In the genomic region with DNA sequence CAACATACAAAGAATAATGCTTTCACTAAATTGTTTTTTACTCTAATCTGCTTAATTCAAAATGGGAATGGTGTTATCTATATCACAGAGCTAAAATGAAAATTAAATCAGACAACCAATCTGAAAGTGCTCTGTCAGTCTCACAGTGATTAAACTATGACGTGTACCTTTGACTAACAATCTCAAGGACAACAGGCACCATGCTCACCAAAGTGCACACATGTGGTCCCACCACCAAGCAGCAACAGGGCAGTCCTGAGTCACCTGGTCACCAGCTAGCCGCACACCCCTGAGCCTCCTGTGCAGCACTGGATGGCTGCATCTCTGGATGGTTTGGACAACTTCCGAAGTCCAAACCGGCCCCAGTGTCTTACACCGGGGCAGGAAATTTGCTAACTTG, we compare ENCODE assay signal across 13 cellular contexts. TPM values are rescaled to one million over a fixed set of nuclear protein-coding genes. Genes with fewer than 3 reads are reported as not detected.
DNase-seq lines count a peak whose midpoint lies in the region; ATAC-seq and TF ChIP-seq lines count a peak whose summit lies in the region.
"Had no signal": no experiment of that assay in that cellular context is flagged by ENCODE, and none has a peak within 500 bp of the region (broad histone marks: within the 10 kb centered on the region; RNA-seq: fewer than 3 reads in every experiment).

No MANE protein-coding gene starts in this region.

- TF ChIP-seq CTCF in uterus (IDR thresholded peaks at IDR 0.05) = no peak

- TF ChIP-seq POLR2A in uterus (IDR thresholded peaks at IDR 0.05) = no peak
- TF ChIP-seq POLR2A in erythroblast (IDR thresholded peaks at IDR 0.05; ENCODE audit: low read length) = no peak

- no peaks in the 10 kb centered on the region for H3K9me3 Mint-ChIP-seq in activated naive CD8-positive, alpha-beta T cell (ENCODE audit: low read depth)
- H3K9me3 Mint-ChIP-seq: T-helper 1 cell treated with Interleukin-12 subunit alpha and Interleukin-12 subunit beta and Interleukin-4 antibody, amounts not matched to agents 30 μg/mL and 1 μg/mL, for 36 hours had no signal

- no peaks in the 10 kb centered on the region for H3K27me3 ChIP-seq in uterus
- H3K27me3 ChIP-seq: thyroid gland had no signal

- intact Hi-C loops in Right ventricle myocardium superior (cut with DNase I) (no loop called here), Right ventricle myocardium inferior (cut with DNase I) (no loop called here), head of caudate nucleus (cut with DNase I) (no loop called here), uterus (cut with DNase I; ENCODE audit: low total_unique reads) (no loop called here)

- H3K36me3 ChIP-seq in uterus = no peaks in the 10 kb centered on the region
- H3K36me3 ChIP-seq: thyroid gland had no signal

- no peak overlapping the region for H3K4me3 ChIP-seq in uterus
- H3K4me3 ChIP-seq: thyroid gland had no signal

- H3K27ac Mint-ChIP-seq in activated naive CD8-positive, alpha-beta T cell = peak overlapping the region; percentile 90
- H3K27ac Mint-ChIP-seq: T-helper 1 cell treated with Interleukin-12 subunit alpha and Interleukin-12 subunit beta and Interleukin-4 antibody, amounts not matched to agents 30 μg/mL and 1 μg/mL, for 36 hours had no signal

- H3K27me3 Mint-ChIP-seq in activated naive CD8-positive, alpha-beta T cell = no peaks in the 10 kb centered on the region

- no peak overlapping the region for H3K4me3 Mint-ChIP-seq in activated naive CD8-positive, alpha-beta T cell
- H3K4me3 Mint-ChIP-seq: T-helper 1 cell treated with Interleukin-12 subunit alpha and Interleukin-12 subunit beta and Interleukin-4 antibody, amounts not matched to agents 30 μg/mL and 1 μg/mL, for 36 hours had no signal

- H3K27ac ChIP-seq in temporal lobe (ENCODE audit: low read depth, low read length) (peak overlapping the region; percentile 51), uterus (no peak overlapping the region)
- H3K27ac ChIP-seq: thyroid gland had no signal

- H3K4me1 ChIP-seq in uterus = no peaks in the 10 kb centered on the region

- peaks cover 39% of the 10 kb centered on the region for H3K4me1 Mint-ChIP-seq in activated naive CD8-positive, alpha-beta T cell (ENCODE audit: low read depth)

- H3K9me3 ChIP-seq in uterus = no peaks in the 10 kb centered on the region
- H3K9me3 ChIP-seq: thyroid gland had no signal

- DNase-seq in Right ventricle myocardium superior = no peak
- no peak for DNase-seq in Right ventricle myocardium inferior (ENCODE audit: missing footprints)
- no peak for DNase-seq in left lobe of liver (ENCODE audit: low spot score)
- no peak for DNase-seq in head of caudate nucleus
- no peak for DNase-seq in uterus
- no peak for DNase-seq in erythroblast (lab: John Stamatoyannopoulos, UW)
- DNase-seq: NCI-H1048; NCI-H774; stimulated activated CD4-positive, alpha-beta T cell treated with anti-CD3 and anti-CD28 coated beads, Interleukin-2, amount 100 ng/mL, for 48 hours had no signal

- H3K36me3 Mint-ChIP-seq in activated naive CD8-positive, alpha-beta T cell = no peaks in the 10 kb centered on the region

- peak; percentile 26 for ATAC-seq in Right ventricle myocardium superior (ENCODE audit: poor library complexity)
- no peak for ATAC-seq in Right ventricle myocardium inferior
- ATAC-seq in left lobe of liver = peak; percentile 17

RNA-seq across cellular contexts. Expression of a gene that starts 54.5 kb away (rescaled TPM):
- total RNA-seq in Right ventricle myocardium superior (23.0 TPM), Right ventricle myocardium inferior (26.9 TPM), left lobe of liver (136 TPM), temporal lobe (25.1 TPM), uterus (10 to 100 TPM; 40.1 to 76.9 (median 51.8) TPM)

RNA-seq across cellular contexts. Expression of a gene that starts 58.1 kb away (rescaled TPM):
- total RNA-seq in Right ventricle myocardium superior (154 TPM), Right ventricle myocardium inferior (182 TPM), left lobe of liver (97.3 TPM), temporal lobe (236 TPM), uterus (100 to 1,000 TPM in 2 of 4 donors, 10 to 100 TPM in 2; 50.2 to 320 (median 104) TPM)
